ENCODE assay signal across 20 cellular contexts in the genomic region with DNA sequence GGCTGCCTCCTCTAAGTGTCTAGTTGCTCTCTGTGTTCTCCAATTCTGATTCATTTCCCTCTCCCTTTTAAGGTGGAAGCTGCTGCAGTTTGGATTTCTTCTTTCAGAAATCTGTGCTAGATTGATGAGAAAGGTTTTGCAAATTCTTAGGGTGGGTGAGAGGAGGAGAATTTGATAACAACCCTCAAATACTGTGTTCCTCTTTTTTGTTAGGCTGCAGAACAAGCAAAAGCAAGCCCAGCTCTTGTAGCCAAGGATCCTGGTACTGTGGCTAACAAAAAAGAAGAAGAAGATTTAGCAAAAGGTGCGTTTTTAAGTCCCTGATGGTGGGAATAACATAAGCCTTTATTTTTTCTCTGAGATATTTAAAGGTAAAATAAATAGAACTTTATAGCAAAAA. TPM values are rescaled to one million over a fixed set of nuclear protein-coding genes. Genes with fewer than 3 reads are reported as not detected.
DNase-seq lines count a peak whose midpoint lies in the region; ATAC-seq, FAIRE-seq and TF ChIP-seq lines count a peak whose summit lies in the region.
"Had no signal": no experiment of that assay in that cellular context is flagged by ENCODE, and none has a peak within 500 bp of the region (broad histone marks: within the 10 kb centered on the region; RNA-seq: fewer than 3 reads in every experiment).

No MANE protein-coding gene starts in this region.

- no peak for DNase-seq in GM19239 (ENCODE audit: insufficient read length, low spot score)
- peak; percentile 34 to 63 for DNase-seq in Kasumi-1 (lab: John Stamatoyannopoulos, UW)
- DNase-seq in activated CD8-positive, alpha-beta T cell treated with anti-CD3 and anti-CD28 coated beads, Interleukin-2, amount 10 ng/mL, durations not matched to agents 7 days and 5 days = no peak
- no peak for DNase-seq in nephron progenitor cell
- DNase-seq in G401 (ENCODE audit: low spot score) = no peak
- DNase-seq in stimulated activated CD4-positive, alpha-beta T cell treated with anti-CD3 and anti-CD28 coated beads, Interleukin-15, amount 100 ng/mL, for 24 hours = no peak
- no peak for DNase-seq in type B pancreatic cell (ENCODE audit: extremely low spot score, unreplicated experiment)
- DNase-seq: CD8-positive, alpha-beta memory T cell; DND-41; GDM1; NCI-H1436; NCI-H2029 treated with DMSO at 0.1 percent for 48 hours; NCI-H2171 treated with DMSO at 0.1 percent for 48 hours; NCI-H748 treated with DMSO at 0.1 percent for 48 hours; RPMI8226; SIG-M5 had no signal

- TF ChIP-seq CTCF in nephron progenitor cell (IDR thresholded peaks at IDR 0.05) (no peak), type B pancreatic cell (conservative IDR thresholded peaks at IDR 0.05) (no peak)

- no peak overlapping the region for H3K4me3 Mint-ChIP-seq in activated CD8-positive, alpha-beta T cell treated with anti-CD3 and anti-CD28 coated beads, Interleukin-2, amount 10 ng/mL, durations not matched to agents 7 days and 5 days
- no peak overlapping the region for H3K4me3 Mint-ChIP-seq in nephron progenitor cell
- no peak overlapping the region for H3K4me3 Mint-ChIP-seq in type B pancreatic cell
- H3K4me3 Mint-ChIP-seq: B cell; CD8-positive, alpha-beta memory T cell; GM23338 had no signal

- CTCF ChIA-PET in activated CD8-positive, alpha-beta T cell treated with anti-CD3 and anti-CD28 coated beads, Interleukin-2, amount 10 ng/mL, durations not matched to agents 7 days and 5 days (lab: Charles Lee) = no interaction called here

- peak overlapping the region; percentile 2 for H3K27ac Mint-ChIP-seq in activated CD8-positive, alpha-beta T cell treated with anti-CD3 and anti-CD28 coated beads, Interleukin-2, amount 10 ng/mL, durations not matched to agents 7 days and 5 days
- H3K27ac Mint-ChIP-seq in nephron progenitor cell (peak overlapping the region; percentile 77), type B pancreatic cell (no peak overlapping the region)
- H3K27ac Mint-ChIP-seq: B cell; CD8-positive, alpha-beta memory T cell; GM23338 had no signal

- FAIRE-seq in GM19239 (lab: Jason Lieb, UNC) = peak; percentile 8
- FAIRE-seq: GM12892, HepG2 had no signal

- no peak for ATAC-seq in activated CD8-positive, alpha-beta T cell treated with anti-CD3 and anti-CD28 coated beads, Interleukin-2, amount 10 ng/mL, durations not matched to agents 7 days and 5 days
- ATAC-seq: GM23338, HepG2 had no signal

- no peaks in the 10 kb centered on the region for H3K4me1 Mint-ChIP-seq in activated CD8-positive, alpha-beta T cell treated with anti-CD3 and anti-CD28 coated beads, Interleukin-2, amount 10 ng/mL, durations not matched to agents 7 days and 5 days (ENCODE audit: low read depth)
- H3K4me1 Mint-ChIP-seq in nephron progenitor cell (peaks cover 5% of the 10 kb centered on the region), type B pancreatic cell (ENCODE audit: unreplicated experiment) (peaks cover 4% of the 10 kb centered on the region)
- H3K4me1 Mint-ChIP-seq: GM23338 had no signal

- no peaks in the 10 kb centered on the region for H3K27me3 Mint-ChIP-seq in activated CD8-positive, alpha-beta T cell treated with anti-CD3 and anti-CD28 coated beads, Interleukin-2, amount 10 ng/mL, durations not matched to agents 7 days and 5 days (ENCODE audit: low read depth)
- no peaks in the 10 kb centered on the region for H3K27me3 Mint-ChIP-seq in nephron progenitor cell (ENCODE audit: low read depth, poor library complexity)
- H3K27me3 Mint-ChIP-seq in type B pancreatic cell = no peaks in the 10 kb centered on the region
- H3K27me3 Mint-ChIP-seq: B cell; CD8-positive, alpha-beta memory T cell had no signal

- H3K9me3 Mint-ChIP-seq in activated CD8-positive, alpha-beta T cell treated with anti-CD3 and anti-CD28 coated beads, Interleukin-2, amount 10 ng/mL, durations not matched to agents 7 days and 5 days (ENCODE audit: insufficient read depth) = no peaks in the 10 kb centered on the region
- H3K9me3 Mint-ChIP-seq in nephron progenitor cell (no peaks in the 10 kb centered on the region), type B pancreatic cell (no peaks in the 10 kb centered on the region)
- H3K9me3 Mint-ChIP-seq: CD8-positive, alpha-beta memory T cell; GM23338 had no signal

- peaks cover 29% of the 10 kb centered on the region for H3K36me3 Mint-ChIP-seq in activated CD8-positive, alpha-beta T cell treated with anti-CD3 and anti-CD28 coated beads, Interleukin-2, amount 10 ng/mL, durations not matched to agents 7 days and 5 days (ENCODE audit: low read depth)
- H3K36me3 Mint-ChIP-seq in nephron progenitor cell (ENCODE audit: low read depth) (peaks cover 24% of the 10 kb centered on the region), type B pancreatic cell (peaks cover 20% of the 10 kb centered on the region)

- in situ Hi-C loops in G401 (cut with HindIII; ENCODE audit: low sequenced_read_pairs) = no loop called here

- POLR2A ChIA-PET in activated CD8-positive, alpha-beta T cell treated with anti-CD3 and anti-CD28 coated beads, Interleukin-2, amount 10 ng/mL, durations not matched to agents 7 days and 5 days (lab: Charles Lee) = interaction anchor here (1.4 kb wide), 1 partner anchor 49 kb away, joined by 6 read pairs; the partner anchor contains the start of gene STAM

RNA-seq across cellular contexts. Expression of gene STAM, which starts 49.1 kb away (rescaled TPM):
- 10 to 100 TPM; 20.8 to 21.9 TPM for total RNA-seq in activated CD8-positive, alpha-beta T cell treated with anti-CD3 and anti-CD28 coated beads, Interleukin-2, amount 10 ng/mL, durations not matched to agents 7 days and 5 days
- total RNA-seq in G401 (2014; rRNA removed; shearing (Covaris generic)) = 20.4 and 25.9 TPM in 2 replicates
- 22.2 and 26.3 TPM in 2 replicates for total RNA-seq in type B pancreatic cell (ENCODE audit: low replicate concordance)

RNA-seq across cellular contexts. Expression of gene TMEM236, which starts 59.0 kb away (rescaled TPM):
- under 1 TPM in 1 of 2 experiments, not detected in 1; 0.13 TPM for total RNA-seq in activated CD8-positive, alpha-beta T cell treated with anti-CD3 and anti-CD28 coated beads, Interleukin-2, amount 10 ng/mL, durations not matched to agents 7 days and 5 days
- total RNA-seq in G401 (2014; rRNA removed; shearing (Covaris generic)) = not detected in 2 replicates
- total RNA-seq in type B pancreatic cell (ENCODE audit: low replicate concordance) = 11.6 and 14.7 TPM in 2 replicates

Comparison
In these comparisons a context has a peak if more than half of its experiments do, and no peak if none do; other contexts are left out.
1. DNase-seq: peak in Kasumi-1 (2 of 2); none in GM19239 (single experiment), activated CD8-positive, alpha-beta T cell treated with anti-CD3 and anti-CD28 coated beads, Interleukin-2, amount 10 ng/mL, durations not matched to agents 7 days and 5 days (single experiment), nephron progenitor cell (single experiment), G401 (single experiment), stimulated activated CD4-positive, alpha-beta T cell treated with anti-CD3 and anti-CD28 coated beads, Interleukin-15, amount 100 ng/mL, for 24 hours (single experiment) and type B pancreatic cell (single experiment).
2. RNA of gene TMEM236, which starts 59.0 kb away (total RNA-seq): 11.6 to 14.7 TPM in type B pancreatic cell; 0.13 TPM in activated CD8-positive, alpha-beta T cell treated with anti-CD3 and anti-CD28 coated beads, Interleukin-2, amount 10 ng/mL, durations not matched to agents 7 days and 5 days and not detected in G401; every median in the first group is over 10 times any median in the second.